28 cellular contexts compared by ENCODE assay signal in the genomic region with DNA sequence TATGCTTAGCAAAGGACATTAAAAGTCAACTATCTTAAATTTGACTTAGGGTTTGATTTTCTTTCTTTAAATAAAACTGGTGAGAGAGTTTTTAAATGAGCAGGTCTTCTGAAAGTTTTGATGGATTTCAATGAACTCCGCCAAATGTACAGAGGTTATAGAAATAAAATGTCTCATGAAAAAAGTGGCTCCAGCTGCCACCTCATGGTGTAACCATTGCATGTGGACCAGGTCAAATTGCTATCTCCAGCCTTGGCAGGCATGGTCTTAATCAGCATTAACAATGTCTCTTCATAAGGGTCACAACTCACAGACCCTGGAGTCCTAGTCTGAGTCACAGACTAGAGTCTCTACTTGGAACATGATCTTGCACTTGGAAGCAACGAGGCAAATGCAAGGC.
"Had no signal": no experiment of that assay in that cellular context is flagged by ENCODE, and none has a peak within 500 bp of the region (broad histone marks: within the 10 kb centered on the region; RNA-seq: fewer than 3 reads in every experiment).

No MANE protein-coding gene starts in this region.

- H3K27ac Mint-ChIP-seq: activated naive CD8-positive, alpha-beta T cell; activated T-cell treated with anti-CD3 and anti-CD28 coated beads, Interleukin-2, amount 50 U/mL, for 72 hours; effector memory CD8-positive, alpha-beta T cell had no signal

- H3K4me1 Mint-ChIP-seq: naive thymus-derived CD8-positive, alpha-beta T cell had no signal

- H3K4me3 ChIP-seq: body of pancreas, cardiac muscle cell, heart left ventricle, left lung, spleen, suprapubic skin, tibial artery, upper lobe of right lung had no signal

- DNase-seq: activated CD4-positive, alpha-beta T cell treated with anti-CD3 and anti-CD28 coated beads for 4 hours; activated CD4-positive, alpha-beta T cell treated with anti-CD3 and anti-CD28 coated beads, Interleukin-2, amount 50 U/mL, for 4 hours; activated naive CD4-positive, alpha-beta T cell treated with Interleukin-2 at 50 U/mL for 16 hours; activated T-cell treated with anti-CD3 and anti-CD28 coated beads for 4 hours; activated T-cell treated with anti-CD3 and anti-CD28 coated beads, Interleukin-2, amount 50 U/mL, for 72 hours; anterior cingulate cortex; body of pancreas; cerebellar nuclear complex; cortex of kidney; effector memory CD8-positive, alpha-beta T cell; erythroblast; heart left ventricle; kidney glomerular epithelial cell; left lung; naive thymus-derived CD8-positive, alpha-beta T cell; nucleus accumbens; right cardiac atrium; spleen; stimulated activated naive CD4-positive, alpha-beta T cell; T-helper 9 cell; tibial artery; upper lobe of right lung had no signal

- H3K4me3 Mint-ChIP-seq: activated naive CD8-positive, alpha-beta T cell; activated T-cell treated with anti-CD3 and anti-CD28 coated beads, Interleukin-2, amount 50 U/mL, for 72 hours; effector memory CD8-positive, alpha-beta T cell; mesothelial cell of epicardium; naive thymus-derived CD8-positive, alpha-beta T cell; neural crest cell had no signal

- H3K9me3 Mint-ChIP-seq: activated T-cell treated with anti-CD3 and anti-CD28 coated beads, Interleukin-2, amount 50 U/mL, for 72 hours; effector memory CD8-positive, alpha-beta T cell; mesothelial cell of epicardium; naive thymus-derived CD8-positive, alpha-beta T cell; neural crest cell had no signal

- FAIRE-seq: TTC549 had no signal

- ATAC-seq: activated T-cell treated with anti-CD3 and anti-CD28 coated beads, Interleukin-2, amount 50 U/mL, for 72 hours; body of pancreas; effector memory CD8-positive, alpha-beta T cell; heart left ventricle; left lung; naive thymus-derived CD8-positive, alpha-beta T cell; right cardiac atrium; upper lobe of right lung had no signal

- H3K27me3 Mint-ChIP-seq: activated naive CD8-positive, alpha-beta T cell; effector memory CD8-positive, alpha-beta T cell; naive thymus-derived CD8-positive, alpha-beta T cell had no signal
